ENCODE assay signal across 10 cellular contexts in genomic region chr1:44776749-44777068, GRCh38. TPM values are rescaled to one million over a fixed set of nuclear protein-coding genes. Genes with fewer than 3 reads are reported as not detected.
DNase-seq lines count a peak whose midpoint lies in the region; ATAC-seq, FAIRE-seq and TF ChIP-seq lines count a peak whose summit lies in the region.
"Had no signal": no experiment of that assay in that cellular context is flagged by ENCODE, and none has a peak within 500 bp of the region (broad histone marks: within the 10 kb centered on the region; RNA-seq: fewer than 3 reads in every experiment).

No MANE protein-coding gene starts in this region.

- no TSS peak for BruUV-seq in K562 (replicated peaks; lab: Mats Ljungman, UMichigan)

- intact Hi-C loops in Right ventricle myocardium superior (cut with DNase I) (no loop called here), K562 (cut with micrococcal nuclease) (loop anchor here (5.0 kb wide), 1 partner anchor 41 kb away; no protein-coding TSS in a partner anchor)

- H3K9ac ChIP-seq in K562 (ENCODE audit: insufficient read depth in 1 of 2, low read depth in 2 of 2, low read length in 2 of 2): peak overlapping the region; percentile 99

- POLR2A ChIA-PET in K562 (lab: Yijun Ruan, JAX): interaction anchor here (0.6 to 11.6 kb wide), 17 partner anchors 10 to 1530 kb away, joined by 3 to 253 read pairs (median 25); partner anchors contain the start of genes BEST4, BTBD19, DYNLT4 and RNU5D-1

- no peak for FAIRE-seq in K562 (lab: Jason Lieb, UNC)

- peak overlapping the region; percentile 93 for H3K4me2 ChIP-seq in K562 (ENCODE audit: insufficient read depth, low read length)

- TF ChIP-seq POLR2A in K562 (conservative IDR thresholded peaks at IDR 0.05) (no peak; the same call in 1 of the 2 replicates), upper lobe of left lung (IDR thresholded peaks at IDR 0.05) (no peak)

- H2AFZ ChIP-seq in K562 (ENCODE audit: low read depth, low read length): no peak overlapping the region

- H3K36me3 ChIP-seq in cardiac muscle cell (peaks cover 28% of the 10 kb centered on the region), K562 (ENCODE audit: control insufficient read depth, insufficient read depth, low read length) (peaks cover 60% of the 10 kb centered on the region), upper lobe of left lung (peaks cover 11 to 55% (median 45%) of the 10 kb centered on the region in 4 donors)

- no peaks in the 10 kb centered on the region for H3K9me3 Mint-ChIP-seq in memory B cell

- CTCF ChIA-PET in K562 (lab: Yijun Ruan, JAX; ENCODE audit: low intra/inter-chr PET ratio): no interaction called here

- H3K9me3 ChIP-seq in cardiac muscle cell (ENCODE audit: low read depth) (no peaks in the 10 kb centered on the region), K562 (replicated peaks; ENCODE audit: control insufficient read depth, insufficient read depth, low read depth, low read length) (no peaks in the 10 kb centered on the region), upper lobe of left lung (no peaks in the 10 kb centered on the region)

- peak overlapping the region; percentile 87 for H3K4me3 Mint-ChIP-seq in memory B cell

- H3K36me3 Mint-ChIP-seq in memory B cell: peaks cover 38% of the 10 kb centered on the region

- H3K4me3 ChIP-seq in cardiac muscle cell (peak overlapping the region; percentile 87), K562 (peak overlapping the region; percentile 75), upper lobe of left lung (peak overlapping the region; percentile 70 to 91 (median 80))

- TF ChIP-seq EP300 in K562 (IDR thresholded peaks at IDR 0.05; ENCODE audit: low read length) (no peak), upper lobe of left lung (IDR thresholded peaks at IDR 0.05) (no peak)

- no peak for TF ChIP-seq CTCF in cardiac muscle cell (IDR thresholded peaks at IDR 0.05; ENCODE audit: low read depth, low read length)
- TF ChIP-seq CTCF in K562 (IDR thresholded peaks at IDR 0.05 in 2 of 3, conservative IDR thresholded peaks at IDR 0.05 in 1 of 3; ENCODE audit: insufficient read depth in 2 of 3, low read depth in 1 of 3, low read length in 3 of 3): no peak
- TF ChIP-seq CTCF in upper lobe of left lung (IDR thresholded peaks at IDR 0.05): no peak

- DNase-seq in cardiac muscle cell (ENCODE audit: low read depth in 1 of 2, low spot score in 1 of 2): no peak
- no peak for DNase-seq in Right ventricle myocardium superior
- DNase-seq in K562 (ENCODE audit: extremely low read depth in 1 of 4, low spot score in 3 of 4): no peak
- no peak for DNase-seq in memory B cell (ENCODE audit: low spot score in 2 of 2)
- DNase-seq in upper lobe of left lung: peak in 1 of 2 donors; percentile 62
- no peak for DNase-seq in activated CD4-positive, CD25-positive, alpha-beta regulatory T cell (lab: John Stamatoyannopoulos, UW)
- DNase-seq: anterior cingulate cortex, EL had no signal

- peaks cover 27% of the 10 kb centered on the region for H3K4me1 Mint-ChIP-seq in memory B cell

- peaks cover 10% of the 10 kb centered on the region for H3K9me1 ChIP-seq in K562 (ENCODE audit: control insufficient read depth, insufficient read depth, low read length)

- ATAC-seq in Right ventricle myocardium superior (ENCODE audit: poor library complexity) (no peak), K562 (no peak), memory B cell (ENCODE audit: low read depth) (no peak), upper lobe of left lung (ENCODE audit: low FRiP score in 2 of 2) (no peak), GM21360 (IDR thresholded peaks at IDR 0.05; ENCODE audit: unreplicated experiment) (no peak), GM19397 (IDR thresholded peaks at IDR 0.05; ENCODE audit: unreplicated experiment) (no peak)

- in situ Hi-C loops in K562 (cut with MboI): no loop called here

- H4K20me1 ChIP-seq in K562 (replicated peaks; ENCODE audit: control insufficient read depth, insufficient read depth, low read length): peaks cover 31% of the 10 kb centered on the region

- H3K27ac Mint-ChIP-seq in memory B cell: peak overlapping the region; percentile 88

- H3K27ac ChIP-seq in cardiac muscle cell (peak overlapping the region; percentile 97), K562 (ENCODE audit: extremely low read depth, low read depth, low read length) (peak overlapping the region; percentile 98), upper lobe of left lung (peak overlapping the region; percentile 86 to 94 (median 94))

- H3K27me3 ChIP-seq in cardiac muscle cell (no peaks in the 10 kb centered on the region), K562 (ENCODE audit: control insufficient read depth in 2 of 2, insufficient read depth in 2 of 2, low read length in 2 of 2) (no peaks in the 10 kb centered on the region), upper lobe of left lung (no peaks in the 10 kb centered on the region)

- TF ChIP-seq RAD21 in K562 (CRISPR knock-in tag; conservative IDR thresholded peaks at IDR 0.05 in 1 of 2, IDR thresholded peaks at IDR 0.05 in 1 of 2): no peak

- H3K4me1 ChIP-seq in cardiac muscle cell (ENCODE audit: low read depth) (peaks cover 18% of the 10 kb centered on the region), K562 (replicated peaks in 1 of 2; ENCODE audit: control insufficient read depth in 2 of 2, insufficient read depth in 2 of 2, low read length in 2 of 2) (peaks cover 13 to 22% of the 10 kb centered on the region in 2 experiments), upper lobe of left lung (peaks cover 16 to 33% (median 24%) of the 10 kb centered on the region in 4 donors)

- WGBS in K562 (ENCODE audit: insufficient coverage, low coverage, missing lambda C conversion rate): 0% methylated on average over 11 of the region's 11 CpGs
- WGBS in upper lobe of left lung, 2 donors: 68 to 69% methylated on average over 11 of the region's 11 CpGs

- peaks cover 54% of the 10 kb centered on the region for H3K79me2 ChIP-seq in K562 (ENCODE audit: control insufficient read depth, insufficient read depth, low read length)

- no peaks in the 10 kb centered on the region for H3K27me3 Mint-ChIP-seq in memory B cell

RNA-seq across cellular contexts. Expression of gene RPS8, which starts 1.4 kb away (rescaled TPM):
- total RNA-seq in cardiac muscle cell (2,166 and 2,475 TPM in 2 replicates), Right ventricle myocardium superior (674 TPM), K562 (2014; rRNA removed) (3,851 and 4,431 TPM in 2 replicates), K562 (2014; rRNA removed; fragmentation: Illumina TruSeq; extraction: Trizol) (2,850 and 3,258 TPM in 2 replicates), K562 (2015; rRNA removed; fragmentation: Illumina TruSeq; extraction: Trizol) (3,074 and 3,307 TPM in 2 replicates), K562 (2021) (3,109 and 3,518 TPM in 2 replicates), upper lobe of left lung (1,000 to 10,000 TPM in 4 of 6 donors, 100 to 1,000 TPM in 2; 507 to 1,439 (median 1,183) TPM)
- polyA plus RNA-seq in cardiac muscle cell (534 and 651 TPM in 2 replicates), K562 (2011; rRNA removed) (2,871 and 3,497 TPM in 2 replicates), K562 (2014; fragmentation: Illumina TruSeq; extraction: Trizol) (2,545 and 2,717 TPM in 2 replicates), K562 (2014; fragmentation: Nextera tagmentation; extraction: Ambion mirVana) (1,000 to 10,000 TPM; 2,431 to 2,562 TPM), K562 (2014; rRNA removed) (3,694 and 4,168 TPM in 2 replicates)
- 542 and 786 TPM in 2 replicates for total RNA-seq in K562 (2011; cell fraction: chromatin; rRNA removed; ENCODE audit: low replicate concordance)
- total RNA-seq in K562 (2011; cell fraction: nucleolus; rRNA removed): 948 and 967 TPM in 2 replicates
- total RNA-seq in K562 (2011; cell fraction: nucleoplasm; rRNA removed): 930 and 1,480 TPM in 2 replicates
- 2,484 and 3,204 TPM in 2 replicates for polyA plus RNA-seq in K562 (2011; cell fraction: cytosol; rRNA removed)
- 1,065 and 1,968 TPM in 2 replicates for polyA plus RNA-seq in K562 (2011; cell fraction: nucleus; rRNA removed)
- polyA plus RNA-seq in K562 (2012): 3,267 and 3,835 TPM in 2 replicates
- polyA minus RNA-seq in K562 (2011; rRNA and poly(A)+ RNA removed): 1,274 and 1,304 TPM in 2 replicates
- polyA minus RNA-seq in K562 (2011; cell fraction: cytosol; rRNA and poly(A)+ RNA removed): 927 and 1,052 TPM in 2 replicates
- polyA minus RNA-seq in K562 (2011; cell fraction: nucleus; rRNA and poly(A)+ RNA removed): 256 and 454 TPM in 2 replicates

RNA-seq across cellular contexts. Expression of gene BEST4, which starts 11.3 kb away (rescaled TPM):
- total RNA-seq in cardiac muscle cell: 0.32 and 0.98 TPM in 2 replicates
- polyA plus RNA-seq in cardiac muscle cell: 1.4 and 1.5 TPM in 2 replicates
- not detected for total RNA-seq in Right ventricle myocardium superior
- 0.23 TPM in 1 of 2 replicates, not detected in the other for total RNA-seq in K562 (2011; cell fraction: chromatin; rRNA removed; ENCODE audit: low replicate concordance)
- not detected in 2 replicates for total RNA-seq in K562 (2011; cell fraction: nucleolus; rRNA removed)
- 0.38 TPM in 1 of 2 replicates, not detected in the other for total RNA-seq in K562 (2011; cell fraction: nucleoplasm; rRNA removed)
- total RNA-seq in K562 (2014; rRNA removed): not detected in 2 replicates
- not detected in 2 replicates for total RNA-seq in K562 (2014; rRNA removed; fragmentation: Illumina TruSeq; extraction: Trizol)
- total RNA-seq in K562 (2015; rRNA removed; fragmentation: Illumina TruSeq; extraction: Trizol): not detected in 2 replicates
- not detected in 2 replicates for total RNA-seq in K562 (2021)
- 0.05 and 0.07 TPM in 2 replicates for polyA plus RNA-seq in K562 (2011; rRNA removed)
- 0.07 and 0.13 TPM in 2 replicates for polyA plus RNA-seq in K562 (2011; cell fraction: cytosol; rRNA removed)
- polyA plus RNA-seq in K562 (2011; cell fraction: nucleus; rRNA removed): 0.24 and 0.60 TPM in 2 replicates
- polyA plus RNA-seq in K562 (2012): 0.04 and 0.06 TPM in 2 replicates
- polyA plus RNA-seq in K562 (2014; fragmentation: Illumina TruSeq; extraction: Trizol): not detected in 2 replicates
- not detected for polyA plus RNA-seq in K562 (2014; fragmentation: Nextera tagmentation; extraction: Ambion mirVana)
- 0.11 TPM in 1 of 2 replicates, not detected in the other for polyA plus RNA-seq in K562 (2014; rRNA removed)
- polyA minus RNA-seq in K562 (2011; rRNA and poly(A)+ RNA removed): not detected in 2 replicates
- not detected in 2 replicates for polyA minus RNA-seq in K562 (2011; cell fraction: cytosol; rRNA and poly(A)+ RNA removed)
- not detected in 2 replicates for polyA minus RNA-seq in K562 (2011; cell fraction: nucleus; rRNA and poly(A)+ RNA removed)
- 1 to 10 TPM in 3 of 6 donors, under 1 TPM in 3; 0.30 to 9.1 (median 0.81) TPM for total RNA-seq in upper lobe of left lung

RNA-seq across cellular contexts. Expression of gene PLK3, which starts 23.5 kb away (rescaled TPM):
- 6.2 and 9.5 TPM in 2 replicates for total RNA-seq in cardiac muscle cell
- polyA plus RNA-seq in cardiac muscle cell: 6.3 and 12.4 TPM in 2 replicates
- total RNA-seq in Right ventricle myocardium superior: 6.2 TPM
- total RNA-seq in K562 (2011; cell fraction: chromatin; rRNA removed; ENCODE audit: low replicate concordance): 66.7 and 212 TPM in 2 replicates
- total RNA-seq in K562 (2011; cell fraction: nucleolus; rRNA removed): 133 and 170 TPM in 2 replicates
- total RNA-seq in K562 (2011; cell fraction: nucleoplasm; rRNA removed): 70.2 and 84.7 TPM in 2 replicates
- total RNA-seq in K562 (2014; rRNA removed): 15.3 and 17.4 TPM in 2 replicates
- 5.2 and 6.6 TPM in 2 replicates for total RNA-seq in K562 (2014; rRNA removed; fragmentation: Illumina TruSeq; extraction: Trizol)
- total RNA-seq in K562 (2015; rRNA removed; fragmentation: Illumina TruSeq; extraction: Trizol): 5.8 and 7.7 TPM in 2 replicates
- 17.9 and 19.3 TPM in 2 replicates for total RNA-seq in K562 (2021)
- 11.0 and 15.5 TPM in 2 replicates for polyA plus RNA-seq in K562 (2011; rRNA removed)
- polyA plus RNA-seq in K562 (2011; cell fraction: cytosol; rRNA removed): 14.0 and 19.5 TPM in 2 replicates
- 73.9 and 132 TPM in 2 replicates for polyA plus RNA-seq in K562 (2011; cell fraction: nucleus; rRNA removed)
- polyA plus RNA-seq in K562 (2012): 10.1 and 18.5 TPM in 2 replicates
- polyA plus RNA-seq in K562 (2014; fragmentation: Illumina TruSeq; extraction: Trizol): 12.2 and 14.0 TPM in 2 replicates
- 1 to 10 TPM in 1 of 2 experiments, under 1 TPM in 1; 0.52 to 1.9 TPM for polyA plus RNA-seq in K562 (2014; fragmentation: Nextera tagmentation; extraction: Ambion mirVana)
- 22.7 and 24.2 TPM in 2 replicates for polyA plus RNA-seq in K562 (2014; rRNA removed)
- 5.5 and 7.4 TPM in 2 replicates for polyA minus RNA-seq in K562 (2011; rRNA and poly(A)+ RNA removed)
- polyA minus RNA-seq in K562 (2011; cell fraction: cytosol; rRNA and poly(A)+ RNA removed): 7.5 and 8.9 TPM in 2 replicates
- polyA minus RNA-seq in K562 (2011; cell fraction: nucleus; rRNA and poly(A)+ RNA removed): 34.8 and 42.1 TPM in 2 replicates
- 10 to 100 TPM; 24.9 to 72.4 (median 49.6) TPM for total RNA-seq in upper lobe of left lung

RNA-seq across cellular contexts. Expression of gene DYNLT4, which starts 30.4 kb away (rescaled TPM):
- 0.32 TPM in 1 of 2 replicates, not detected in the other for total RNA-seq in cardiac muscle cell
- polyA plus RNA-seq in cardiac muscle cell: 0.43 and 0.95 TPM in 2 replicates
- 1.1 TPM for total RNA-seq in Right ventricle myocardium superior
- not detected in 2 replicates for total RNA-seq in K562 (2011; cell fraction: chromatin; rRNA removed; ENCODE audit: low replicate concordance)
- total RNA-seq in K562 (2011; cell fraction: nucleolus; rRNA removed): 0.83 and 2.2 TPM in 2 replicates
- 0.59 TPM in 1 of 2 replicates, not detected in the other for total RNA-seq in K562 (2011; cell fraction: nucleoplasm; rRNA removed)
- total RNA-seq in K562 (2014; rRNA removed): 0.73 TPM in 1 of 2 replicates, not detected in the other
- not detected in 2 replicates for total RNA-seq in K562 (2014; rRNA removed; fragmentation: Illumina TruSeq; extraction: Trizol)
- not detected in 2 replicates for total RNA-seq in K562 (2015; rRNA removed; fragmentation: Illumina TruSeq; extraction: Trizol)
- 0.29 TPM in 1 of 2 replicates, not detected in the other for total RNA-seq in K562 (2021)
- 0.11 TPM in 1 of 2 replicates, not detected in the other for polyA plus RNA-seq in K562 (2011; rRNA removed)
- 0.13 TPM in 1 of 2 replicates, not detected in the other for polyA plus RNA-seq in K562 (2011; cell fraction: cytosol; rRNA removed)
- polyA plus RNA-seq in K562 (2011; cell fraction: nucleus; rRNA removed): 0.38 and 0.57 TPM in 2 replicates
- polyA plus RNA-seq in K562 (2012): 0.10 and 0.18 TPM in 2 replicates
- not detected in 2 replicates for polyA plus RNA-seq in K562 (2014; fragmentation: Illumina TruSeq; extraction: Trizol)
- polyA plus RNA-seq in K562 (2014; fragmentation: Nextera tagmentation; extraction: Ambion mirVana): not detected
- not detected in 2 replicates for polyA plus RNA-seq in K562 (2014; rRNA removed)
- polyA minus RNA-seq in K562 (2011; rRNA and poly(A)+ RNA removed): not detected in 2 replicates
- polyA minus RNA-seq in K562 (2011; cell fraction: cytosol; rRNA and poly(A)+ RNA removed): not detected in 2 replicates
- 0.44 and 0.54 TPM in 2 replicates for polyA minus RNA-seq in K562 (2011; cell fraction: nucleus; rRNA and poly(A)+ RNA removed)
- total RNA-seq in upper lobe of left lung: 10 to 100 TPM in 4 of 6 donors, 1 to 10 TPM in 2; 1.2 to 38.8 (median 10.9) TPM

RNA-seq across cellular contexts. Expression of gene BTBD19, which starts 31.6 kb away (rescaled TPM):
- total RNA-seq in cardiac muscle cell: 1.3 and 3.4 TPM in 2 replicates
- polyA plus RNA-seq in cardiac muscle cell: 0.98 and 2.1 TPM in 2 replicates
- total RNA-seq in Right ventricle myocardium superior: 1.9 TPM
- total RNA-seq in K562 (2011; cell fraction: chromatin; rRNA removed; ENCODE audit: low replicate concordance): 7.6 and 19.8 TPM in 2 replicates
- total RNA-seq in K562 (2011; cell fraction: nucleolus; rRNA removed): 8.9 and 14.7 TPM in 2 replicates
- total RNA-seq in K562 (2011; cell fraction: nucleoplasm; rRNA removed): 8.6 and 18.8 TPM in 2 replicates
- 0.73 and 1.5 TPM in 2 replicates for total RNA-seq in K562 (2014; rRNA removed)
- 0.32 and 0.76 TPM in 2 replicates for total RNA-seq in K562 (2014; rRNA removed; fragmentation: Illumina TruSeq; extraction: Trizol)
- total RNA-seq in K562 (2015; rRNA removed; fragmentation: Illumina TruSeq; extraction: Trizol): 0.41 and 0.72 TPM in 2 replicates
- 1.7 and 2.0 TPM in 2 replicates for total RNA-seq in K562 (2021)
- polyA plus RNA-seq in K562 (2011; rRNA removed): 1.4 and 1.5 TPM in 2 replicates
- polyA plus RNA-seq in K562 (2011; cell fraction: cytosol; rRNA removed): 0.86 and 1.3 TPM in 2 replicates
- polyA plus RNA-seq in K562 (2011; cell fraction: nucleus; rRNA removed): 5.9 and 14.9 TPM in 2 replicates
- 1.6 and 2.0 TPM in 2 replicates for polyA plus RNA-seq in K562 (2012)
- polyA plus RNA-seq in K562 (2014; fragmentation: Illumina TruSeq; extraction: Trizol): 0.95 and 1.4 TPM in 2 replicates
- under 1 TPM; 0.22 to 0.38 TPM for polyA plus RNA-seq in K562 (2014; fragmentation: Nextera tagmentation; extraction: Ambion mirVana)
- 1.8 and 1.9 TPM in 2 replicates for polyA plus RNA-seq in K562 (2014; rRNA removed)
- polyA minus RNA-seq in K562 (2011; rRNA and poly(A)+ RNA removed): 0.75 and 1.1 TPM in 2 replicates
- 1.8 TPM in 1 of 2 replicates, not detected in the other for polyA minus RNA-seq in K562 (2011; cell fraction: cytosol; rRNA and poly(A)+ RNA removed)
- 4.9 and 5.0 TPM in 2 replicates for polyA minus RNA-seq in K562 (2011; cell fraction: nucleus; rRNA and poly(A)+ RNA removed)
- 10 to 100 TPM in 4 of 6 donors, 1 to 10 TPM in 2; 5.1 to 63.9 (median 17.8) TPM for total RNA-seq in upper lobe of left lung
